Comparison of ENCODE assay signal across 1 cellular context in genomic region chr15:40922608-40923005, GRCh38.
TF ChIP-seq lines count a peak whose summit lies in the region.

No MANE protein-coding gene starts in this region.

TF ChIP-seq in HepG2, 621 proteins besides CTCF, POLR2A, EP300 and RAD21 (continues in another document):
- no peak for TF ChIP-seq PATZ1 (CRISPR knock-in tag; IDR thresholded peaks at IDR 0.05)
- no peak for TF ChIP-seq HCFC1 (IDR thresholded peaks at IDR 0.05; ENCODE audit: low read depth, low read length)
- no peak for TF ChIP-seq ZNF7 (CRISPR knock-in tag; IDR thresholded peaks at IDR 0.05)
- TF ChIP-seq ZNF614 (CRISPR knock-in tag; IDR thresholded peaks at IDR 0.05; ENCODE audit: borderline replicate concordance) = no peak
- no peak for TF ChIP-seq TCF7L2 (IDR thresholded peaks at IDR 0.05; ENCODE audit: low read depth, low read length)
- TF ChIP-seq SATB2 (CRISPR knock-in tag; IDR thresholded peaks at IDR 0.05) = no peak
- no peak for TF ChIP-seq U2AF2 (IDR thresholded peaks at IDR 0.05; ENCODE audit: low read depth, low read length)
- no peak for TF ChIP-seq ZBTB7B (CRISPR knock-in tag; IDR thresholded peaks at IDR 0.05)
- no peak for TF ChIP-seq ZNF792 (CRISPR knock-in tag; IDR thresholded peaks at IDR 0.05)
- no peak for TF ChIP-seq ZBTB7A (CRISPR knock-in tag; IDR thresholded peaks at IDR 0.05)
- no peak for TF ChIP-seq PAF1 (CRISPR knock-in tag; IDR thresholded peaks at IDR 0.05)
- no peak for TF ChIP-seq ZNF564 (CRISPR knock-in tag; IDR thresholded peaks at IDR 0.05)
- no peak for TF ChIP-seq UBTF (CRISPR knock-in tag; IDR thresholded peaks at IDR 0.05)
- TF ChIP-seq SAFB2 (CRISPR knock-in tag; IDR thresholded peaks at IDR 0.05; ENCODE audit: borderline replicate concordance, low read depth) = no peak
- no peak for TF ChIP-seq ZSCAN25 (CRISPR knock-in tag; IDR thresholded peaks at IDR 0.05)
- no peak for TF ChIP-seq KDM3A (CRISPR knock-in tag; IDR thresholded peaks at IDR 0.05; ENCODE audit: low read depth)
- no peak for TF ChIP-seq ZNF318 (CRISPR knock-in tag; IDR thresholded peaks at IDR 0.05)
- TF ChIP-seq CENPBD1 (CRISPR knock-in tag; IDR thresholded peaks at IDR 0.05; ENCODE audit: borderline replicate concordance, low read depth) = no peak
- TF ChIP-seq SMAD9 (CRISPR knock-in tag; IDR thresholded peaks at IDR 0.05) = no peak
- no peak for TF ChIP-seq ZNF232 (CRISPR knock-in tag; IDR thresholded peaks at IDR 0.05; ENCODE audit: borderline replicate concordance)
- 0 out of 2 replicates have a peak, but pooled peaks have one; percentile 12 for TF ChIP-seq SALL1 (CRISPR knock-in tag; IDR thresholded peaks at IDR 0.05)
- TF ChIP-seq ZNF382 (CRISPR knock-in tag; IDR thresholded peaks at IDR 0.05; ENCODE audit: borderline replicate concordance) = no peak
- TF ChIP-seq ISX (CRISPR knock-in tag; conservative IDR thresholded peaks at IDR 0.05) = no peak
- TF ChIP-seq ZNF547 (CRISPR knock-in tag; IDR thresholded peaks at IDR 0.05) = no peak
- TF ChIP-seq ZNF850 (CRISPR knock-in tag; conservative IDR thresholded peaks at IDR 0.05) = no peak
- no peak for TF ChIP-seq NR2F2 (IDR thresholded peaks at IDR 0.05; ENCODE audit: borderline replicate concordance, low read depth)
- TF ChIP-seq SOX13 (IDR thresholded peaks at IDR 0.05) = no peak
- no peak for TF ChIP-seq SOX13 (CRISPR knock-in tag; conservative IDR thresholded peaks at IDR 0.05 in 1 of 2, IDR thresholded peaks at IDR 0.05 in 1 of 2)
- TF ChIP-seq RCOR2 (CRISPR knock-in tag; IDR thresholded peaks at IDR 0.05) = 0 out of 2 replicates have a peak, but pooled peaks have one; percentile 10
- TF ChIP-seq ZMAT3 (CRISPR knock-in tag; conservative IDR thresholded peaks at IDR 0.05) = no peak
- no peak for TF ChIP-seq ZNF280B (CRISPR knock-in tag; IDR thresholded peaks at IDR 0.05; ENCODE audit: borderline replicate concordance)
- TF ChIP-seq NFAT5 (CRISPR knock-in tag; IDR thresholded peaks at IDR 0.05) = no peak
- TF ChIP-seq NFE2L2 (IDR thresholded peaks at IDR 0.05; ENCODE audit: low read length) = no peak
- 0 out of 2 replicates have a peak, but pooled peaks have one; percentile 25 for TF ChIP-seq ELF3 (CRISPR knock-in tag; IDR thresholded peaks at IDR 0.05)
- no peak for TF ChIP-seq ISL2 (CRISPR knock-in tag; IDR thresholded peaks at IDR 0.05)
- TF ChIP-seq ZGPAT (CRISPR knock-in tag; IDR thresholded peaks at IDR 0.05) = 0 out of 2 replicates have a peak, but pooled peaks have one; percentile 10
